Comparison of ENCODE assay signal across 16 cellular contexts in the genomic region with DNA sequence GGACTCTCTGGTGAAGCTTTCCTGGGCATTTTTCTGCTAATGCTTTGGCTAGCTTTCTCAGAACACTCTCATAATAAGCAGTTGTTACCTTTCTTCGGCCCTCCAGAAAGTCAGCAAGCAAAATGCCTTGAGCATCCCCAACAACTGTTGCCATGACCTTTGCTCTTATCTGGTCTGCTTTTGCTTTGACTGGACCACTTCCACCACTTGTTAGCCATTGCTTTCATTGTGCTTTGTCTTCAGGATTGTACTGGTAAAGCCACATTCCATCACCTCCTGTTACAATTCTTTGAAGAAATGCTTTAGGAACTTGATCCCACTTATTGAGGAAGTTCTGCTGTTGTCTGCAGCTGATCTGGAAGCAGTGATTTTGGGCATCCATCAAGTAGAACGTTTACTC. TPM values are rescaled to one million over a fixed set of nuclear protein-coding genes. Genes with fewer than 3 reads are reported as not detected.
"Had no signal": no experiment of that assay in that cellular context is flagged by ENCODE, and none has a peak within 500 bp of the region (broad histone marks: within the 10 kb centered on the region; RNA-seq: fewer than 3 reads in every experiment).

No MANE protein-coding gene starts in this region.

- H3K4me1 ChIP-seq: heart left ventricle, left lung, transverse colon had no signal

- H3K27ac Mint-ChIP-seq: activated CD4-positive, alpha-beta memory T cell treated with anti-CD3 and anti-CD28 coated beads for 36 hours; activated CD4-positive, alpha-beta T cell treated with anti-CD3 and anti-CD28 coated beads for 36 hours; activated naive CD4-positive, alpha-beta T cell treated with anti-CD3 and anti-CD28 coated beads, Interleukin-2, amount 50 U/mL, for 24 hours; activated T-cell treated with anti-CD3 and anti-CD28 coated beads, Interleukin-2, amount 50 U/mL, for 24 hours; memory B cell; natural killer cell had no signal

- H3K27ac ChIP-seq: heart left ventricle, left lung, transverse colon had no signal

- H3K4me3 Mint-ChIP-seq: activated CD4-positive, alpha-beta memory T cell treated with anti-CD3 and anti-CD28 coated beads for 36 hours; activated CD4-positive, alpha-beta T cell treated with anti-CD3 and anti-CD28 coated beads for 36 hours; activated naive CD4-positive, alpha-beta T cell treated with anti-CD3 and anti-CD28 coated beads, Interleukin-2, amount 50 U/mL, for 24 hours; activated T-cell treated with anti-CD3 and anti-CD28 coated beads, Interleukin-2, amount 50 U/mL, for 24 hours; memory B cell; natural killer cell had no signal

- H3K9me3 Mint-ChIP-seq: activated CD4-positive, alpha-beta memory T cell treated with anti-CD3 and anti-CD28 coated beads for 36 hours; activated naive CD4-positive, alpha-beta T cell treated with anti-CD3 and anti-CD28 coated beads, Interleukin-2, amount 50 U/mL, for 24 hours; activated T-cell treated with anti-CD3 and anti-CD28 coated beads, Interleukin-2, amount 50 U/mL, for 24 hours; memory B cell; natural killer cell had no signal

- H3K9me3 ChIP-seq: heart left ventricle, left lung, transverse colon had no signal

- H3K4me3 ChIP-seq: heart left ventricle, left lung, transverse colon had no signal

- H3K27me3 ChIP-seq: heart left ventricle, left lung, transverse colon had no signal

- H3K4me1 Mint-ChIP-seq: activated CD4-positive, alpha-beta T cell treated with anti-CD3 and anti-CD28 coated beads for 36 hours; activated naive CD4-positive, alpha-beta T cell treated with anti-CD3 and anti-CD28 coated beads, Interleukin-2, amount 50 U/mL, for 24 hours; natural killer cell had no signal

- DNase-seq: activated CD4-positive, alpha-beta memory T cell treated with anti-CD3 and anti-CD28 coated beads for 36 hours; activated CD4-positive, alpha-beta T cell treated with anti-CD3 and anti-CD28 coated beads for 36 hours; activated T-cell treated with anti-CD3 and anti-CD28 coated beads, Interleukin-2, amount 50 U/mL, for 24 hours; effector memory CD4-positive, alpha-beta T cell; foreskin melanocyte; heart left ventricle; left lung; natural killer cell; small intestine; stimulated activated CD4-positive, alpha-beta T cell treated with anti-CD3 and anti-CD28 coated beads, Interleukin-4, amount 100 ng/mL, for 24 hours; stimulated activated naive CD8-positive, alpha-beta T cell treated with anti-CD3 and anti-CD28 coated beads, Interleukin-15, Interleukin-2, amounts not matched to agents 100 U/mL and 50 U/mL, for 24 hours; T-helper 2 cell; transverse colon had no signal

- ATAC-seq: activated CD4-positive, alpha-beta T cell treated with anti-CD3 and anti-CD28 coated beads for 36 hours; heart left ventricle; left lung; natural killer cell; stimulated activated naive CD8-positive, alpha-beta T cell treated with anti-CD3 and anti-CD28 coated beads, Interleukin-15, Interleukin-2, amounts not matched to agents 100 U/mL and 50 U/mL, for 24 hours had no signal

- H3K27me3 Mint-ChIP-seq: activated CD4-positive, alpha-beta memory T cell treated with anti-CD3 and anti-CD28 coated beads for 36 hours; activated CD4-positive, alpha-beta T cell treated with anti-CD3 and anti-CD28 coated beads for 36 hours; activated naive CD4-positive, alpha-beta T cell treated with anti-CD3 and anti-CD28 coated beads, Interleukin-2, amount 50 U/mL, for 24 hours; activated T-cell treated with anti-CD3 and anti-CD28 coated beads, Interleukin-2, amount 50 U/mL, for 24 hours; memory B cell had no signal

RNA-seq across cellular contexts. Expression of gene IL5, which starts 49.2 kb away (rescaled TPM):
- total RNA-seq: heart left ventricle, left lung, mucosa of gallbladder, natural killer cell, transverse colon had no signal
- polyA plus RNA-seq: heart left ventricle, small intestine had no signal
